ENCODE assay signal across 8 cellular contexts in genomic region chr3:4988815-4989648, GRCh38. TPM values are rescaled to one million over a fixed set of nuclear protein-coding genes. Genes with fewer than 3 reads are reported as not detected.
DNase-seq lines count a peak whose midpoint lies in the region; ATAC-seq and TF ChIP-seq lines count a peak whose summit lies in the region.

No MANE protein-coding gene starts in this region.

- CTCF ChIA-PET in activated naive CD4-positive, alpha-beta T cell treated with anti-CD3 and anti-CD28 coated beads, Interleukin-2, amount 10 ng/mL, durations not matched to agents 7 days and 5 days (lab: Charles Lee): no interaction called here

- no peak for TF ChIP-seq CTCF in brain microvascular endothelial cell (IDR thresholded peaks at IDR 0.05; ENCODE audit: low read depth, low read length, missing control alignments)
- no peak for TF ChIP-seq CTCF in mesothelial cell of epicardium (IDR thresholded peaks at IDR 0.05; ENCODE audit: unreplicated experiment)
- TF ChIP-seq CTCF in upper lobe of left lung (IDR thresholded peaks at IDR 0.05): no peak

- ATAC-seq in activated naive CD4-positive, alpha-beta T cell treated with anti-CD3 and anti-CD28 coated beads, Interleukin-2, amount 50 U/mL, for 72 hours: no peak
- ATAC-seq in upper lobe of left lung (ENCODE audit: low FRiP score in 2 of 2) (peak in 1 of 2 donors; percentile 34), HG02852 (IDR thresholded peaks at IDR 0.05; ENCODE audit: unreplicated experiment) (no peak)
- no peak for ATAC-seq in stimulated activated memory B cell treated with anti-CD40 and anti-IgM and Interleukin-4, amounts not matched to agents 10 μg/mL and 1 μg/mL and 100 μg/mL, for 72 hours

- TF ChIP-seq POLR2A in upper lobe of left lung (IDR thresholded peaks at IDR 0.05): no peak

- H3K36me3 ChIP-seq in brain microvascular endothelial cell (replicated peaks) (peaks cover 10% of the 10 kb centered on the region), upper lobe of left lung (peaks cover 0 to 5% (median 0%) of the 10 kb centered on the region in 4 donors)

- peaks cover 54% of the 10 kb centered on the region for H3K4me1 Mint-ChIP-seq in activated naive CD4-positive, alpha-beta T cell treated with anti-CD3 and anti-CD28 coated beads, Interleukin-2, amount 10 ng/mL, durations not matched to agents 7 days and 5 days
- H3K4me1 Mint-ChIP-seq in mesothelial cell of epicardium: peaks cover 36% of the 10 kb centered on the region
- H3K4me1 Mint-ChIP-seq in stimulated activated memory B cell treated with anti-CD40 and anti-IgM and Interleukin-4, amounts not matched to agents 10 μg/mL and 1 μg/mL and 100 μg/mL, for 72 hours: peaks cover 56% of the 10 kb centered on the region

- H3K27ac ChIP-seq in brain microvascular endothelial cell (peak overlapping the region; percentile 31), upper lobe of left lung (peak overlapping the region in 3 of 4 donors; percentile 21 to 57 (median 53))

- H3K36me3 Mint-ChIP-seq in activated naive CD4-positive, alpha-beta T cell treated with anti-CD3 and anti-CD28 coated beads, Interleukin-2, amount 10 ng/mL, durations not matched to agents 7 days and 5 days: peaks cover 21% of the 10 kb centered on the region
- peaks cover 17% of the 10 kb centered on the region in 2 donors for H3K36me3 Mint-ChIP-seq in activated naive CD4-positive, alpha-beta T cell treated with anti-CD3 and anti-CD28 coated beads, Interleukin-2, amount 50 U/mL, for 72 hours
- no peaks in the 10 kb centered on the region for H3K36me3 Mint-ChIP-seq in mesothelial cell of epicardium
- H3K36me3 Mint-ChIP-seq in stimulated activated memory B cell treated with anti-CD40 and anti-IgM and Interleukin-4, amounts not matched to agents 10 μg/mL and 1 μg/mL and 100 μg/mL, for 72 hours: peaks cover 20% of the 10 kb centered on the region

- WGBS in upper lobe of left lung, 2 donors: 76% methylated on average over 12 to 14 of the region's 14 CpGs

- H3K9me3 ChIP-seq in upper lobe of left lung: no peaks in the 10 kb centered on the region

- H3K27me3 ChIP-seq in brain microvascular endothelial cell (replicated peaks) (no peaks in the 10 kb centered on the region), upper lobe of left lung (no peaks in the 10 kb centered on the region)

- peaks cover 12% of the 10 kb centered on the region for H3K27me3 Mint-ChIP-seq in activated naive CD4-positive, alpha-beta T cell treated with anti-CD3 and anti-CD28 coated beads, Interleukin-2, amount 10 ng/mL, durations not matched to agents 7 days and 5 days
- no peaks in the 10 kb centered on the region for H3K27me3 Mint-ChIP-seq in mesothelial cell of epicardium (ENCODE audit: low read depth)
- H3K27me3 Mint-ChIP-seq in stimulated activated memory B cell treated with anti-CD40 and anti-IgM and Interleukin-4, amounts not matched to agents 10 μg/mL and 1 μg/mL and 100 μg/mL, for 72 hours: no peaks in the 10 kb centered on the region

- peak overlapping the region; percentile 38 for H3K27ac Mint-ChIP-seq in activated naive CD4-positive, alpha-beta T cell treated with anti-CD3 and anti-CD28 coated beads, Interleukin-2, amount 10 ng/mL, durations not matched to agents 7 days and 5 days
- H3K27ac Mint-ChIP-seq in activated naive CD4-positive, alpha-beta T cell treated with anti-CD3 and anti-CD28 coated beads, Interleukin-2, amount 50 U/mL, for 72 hours: no peak overlapping the region
- peak overlapping the region; percentile 78 for H3K27ac Mint-ChIP-seq in mesothelial cell of epicardium
- no peak overlapping the region for H3K27ac Mint-ChIP-seq in stimulated activated memory B cell treated with anti-CD40 and anti-IgM and Interleukin-4, amounts not matched to agents 10 μg/mL and 1 μg/mL and 100 μg/mL, for 72 hours

- no peaks in the 10 kb centered on the region for H3K9me3 Mint-ChIP-seq in activated naive CD4-positive, alpha-beta T cell treated with anti-CD3 and anti-CD28 coated beads, Interleukin-2, amount 10 ng/mL, durations not matched to agents 7 days and 5 days
- H3K9me3 Mint-ChIP-seq in activated naive CD4-positive, alpha-beta T cell treated with anti-CD3 and anti-CD28 coated beads, Interleukin-2, amount 50 U/mL, for 72 hours: no peaks in the 10 kb centered on the region
- no peaks in the 10 kb centered on the region for H3K9me3 Mint-ChIP-seq in mesothelial cell of epicardium
- no peaks in the 10 kb centered on the region for H3K9me3 Mint-ChIP-seq in stimulated activated memory B cell treated with anti-CD40 and anti-IgM and Interleukin-4, amounts not matched to agents 10 μg/mL and 1 μg/mL and 100 μg/mL, for 72 hours

- no peak for DNase-seq in activated naive CD4-positive, alpha-beta T cell treated with anti-CD3 and anti-CD28 coated beads, Interleukin-2, amount 10 ng/mL, durations not matched to agents 7 days and 5 days
- DNase-seq in activated naive CD4-positive, alpha-beta T cell treated with anti-CD3 and anti-CD28 coated beads, Interleukin-2, amount 50 U/mL, for 72 hours (ENCODE audit: low spot score in 2 of 2): no peak
- DNase-seq in brain microvascular endothelial cell (no peak), mesothelial cell of epicardium (ENCODE audit: low spot score in 2 of 2, unreplicated experiment in 2 of 2) (no peak), upper lobe of left lung (no peak)
- DNase-seq in stimulated activated CD4-positive, alpha-beta T cell treated with anti-CD3 and anti-CD28 coated beads, Interleukin-15, amount 100 ng/mL, for 24 hours: no peak

- TF ChIP-seq EP300 in upper lobe of left lung (IDR thresholded peaks at IDR 0.05): no peak

- in situ Hi-C loops in brain microvascular endothelial cell (cut with HindIII; ENCODE audit: low pct_ligation_motif_present, low sequenced_read_pairs): loop anchor here (10.0 kb wide), 1 partner anchor 274 kb away; no protein-coding TSS in a partner anchor

- no peak overlapping the region for H3K4me3 ChIP-seq in brain microvascular endothelial cell (ENCODE audit: low read depth, low read length)
- no peak overlapping the region for H3K4me3 ChIP-seq in upper lobe of left lung

- H3K4me3 Mint-ChIP-seq in activated naive CD4-positive, alpha-beta T cell treated with anti-CD3 and anti-CD28 coated beads, Interleukin-2, amount 10 ng/mL, durations not matched to agents 7 days and 5 days: no peak overlapping the region
- H3K4me3 Mint-ChIP-seq in mesothelial cell of epicardium: no peak overlapping the region
- no peak overlapping the region for H3K4me3 Mint-ChIP-seq in stimulated activated memory B cell treated with anti-CD40 and anti-IgM and Interleukin-4, amounts not matched to agents 10 μg/mL and 1 μg/mL and 100 μg/mL, for 72 hours

- H3K4me1 ChIP-seq in upper lobe of left lung: peaks cover 29 to 44% (median 40%) of the 10 kb centered on the region in 4 donors

RNA-seq across cellular contexts. Expression of gene BHLHE40, which starts 9.8 kb away (rescaled TPM):
- 100 to 1,000 TPM; 228 to 369 TPM for total RNA-seq in activated naive CD4-positive, alpha-beta T cell treated with anti-CD3 and anti-CD28 coated beads, Interleukin-2, amount 50 U/mL, for 72 hours
- total RNA-seq in mesothelial cell of epicardium (31.9 to 37.6 TPM (median 35.4 TPM) in 3 replicates), upper lobe of left lung (100 to 1,000 TPM in 1 of 6 donors, 10 to 100 TPM in 5; 58.7 to 129 (median 78.6) TPM)

Comparison
In these comparisons a context has a peak if more than half of its experiments do, and no peak if none do; other contexts are left out.
1. H3K27ac Mint-ChIP-seq: peak in activated naive CD4-positive, alpha-beta T cell treated with anti-CD3 and anti-CD28 coated beads, Interleukin-2, amount 10 ng/mL, durations not matched to agents 7 days and 5 days (single experiment) and mesothelial cell of epicardium (single experiment); none in activated naive CD4-positive, alpha-beta T cell treated with anti-CD3 and anti-CD28 coated beads, Interleukin-2, amount 50 U/mL, for 72 hours (0 of 2) and stimulated activated memory B cell treated with anti-CD40 and anti-IgM and Interleukin-4, amounts not matched to agents 10 μg/mL and 1 μg/mL and 100 μg/mL, for 72 hours (single experiment).